ENCODE assay signal across 24 cellular contexts in genomic region chr4:173930329-173930967, GRCh38.
DNase-seq lines count a peak whose midpoint lies in the region; ATAC-seq and TF ChIP-seq lines count a peak whose summit lies in the region.
"Had no signal": no experiment of that assay in that cellular context is flagged by ENCODE, and none has a peak within 500 bp of the region (broad histone marks: within the 10 kb centered on the region; RNA-seq: fewer than 3 reads in every experiment).

No MANE protein-coding gene starts in this region.

- H3K4me3 ChIP-seq in smooth muscle cell = no peak overlapping the region
- no peak overlapping the region for H3K4me3 ChIP-seq in ovary
- no peak overlapping the region for H3K4me3 ChIP-seq in Peyer's patch
- H3K4me3 ChIP-seq: dorsolateral prefrontal cortex, psoas muscle, skin epidermis, uterus had no signal

- TF ChIP-seq CTCF in smooth muscle cell (IDR thresholded peaks at IDR 0.05; ENCODE audit: borderline replicate concordance, insufficient read depth, poor library complexity, severe bottlenecking) (no peak), ovary (IDR thresholded peaks at IDR 0.05) (no peak), Peyer's patch (IDR thresholded peaks at IDR 0.05) (no peak)

- ATAC-seq in HG03135 (IDR thresholded peaks at IDR 0.05; ENCODE audit: unreplicated experiment) = no peak
- ATAC-seq: activated CD8-positive, alpha-beta T cell treated with anti-CD3 and anti-CD28 coated beads, Interleukin-2, amount 10 ng/mL, durations not matched to agents 7 days and 5 days; left cardiac atrium; PC-3; psoas muscle; T-cell had no signal

- DNase-seq in NCI-H1105 (lab: John Stamatoyannopoulos, UW) = peak; percentile 53
- peak; percentile 55 for DNase-seq in NCI-H748 treated with DMSO at 0.1 percent for 48 hours (lab: John Stamatoyannopoulos, UW)
- DNase-seq in epidermal melanocyte (ENCODE audit: insufficient read length, low spot score) = peak; percentile 23
- no peak for DNase-seq in smooth muscle cell (lab: John Stamatoyannopoulos, UW; ENCODE audit: unreplicated experiment)
- DNase-seq in ovary = no peak
- DNase-seq in Peyer's patch = no peak
- DNase-seq: activated CD8-positive, alpha-beta T cell treated with anti-CD3 and anti-CD28 coated beads, Interleukin-2, amount 10 ng/mL, durations not matched to agents 7 days and 5 days; activated gamma-delta T cell; dorsolateral prefrontal cortex; EL; HCEC 1CT; left cardiac atrium; NCI-H1048; NCI-H2171 treated with DMSO at 0.1 percent for 48 hours; NCI-H524 treated with DMSO at 0.1 percent for 48 hours; PC-3; psoas muscle; SHP77 treated with DMSO at 0.1 percent for 48 hours; stimulated activated CD4-positive, alpha-beta T cell treated with anti-CD3 and anti-CD28 coated beads, Interleukin-1b, Interleukin-23, amount 100 ng/mL, for 48 hours; T-cell; uterus had no signal

- no peaks in the 10 kb centered on the region for H3K9me3 ChIP-seq in smooth muscle cell (replicated peaks; ENCODE audit: low read depth)
- H3K9me3 ChIP-seq in ovary = no peaks in the 10 kb centered on the region
- H3K9me3 ChIP-seq in Peyer's patch = no peaks in the 10 kb centered on the region
- H3K9me3 ChIP-seq: psoas muscle, uterus had no signal

- peaks cover 5% of the 10 kb centered on the region for H3F3A ChIP-seq in smooth muscle cell (ENCODE audit: low read depth)

- no peak overlapping the region for H3K9ac ChIP-seq in smooth muscle cell (ENCODE audit: low read depth)

- H3K27me3 ChIP-seq in smooth muscle cell (ENCODE audit: low read depth) (no peaks in the 10 kb centered on the region), ovary (no peaks in the 10 kb centered on the region), Peyer's patch (no peaks in the 10 kb centered on the region)
- H3K27me3 ChIP-seq: uterus had no signal

- no peaks in the 10 kb centered on the region for H3K79me2 ChIP-seq in smooth muscle cell (ENCODE audit: low read depth)

- H3K36me3 ChIP-seq in smooth muscle cell (ENCODE audit: low read depth) (no peaks in the 10 kb centered on the region), ovary (no peaks in the 10 kb centered on the region), Peyer's patch (no peaks in the 10 kb centered on the region)
- H3K36me3 ChIP-seq: uterus had no signal

- H3K4me1 ChIP-seq in smooth muscle cell (ENCODE audit: low read depth) (peaks cover 8% of the 10 kb centered on the region), ovary (ENCODE audit: insufficient read depth) (peaks cover 3% of the 10 kb centered on the region), Peyer's patch (no peaks in the 10 kb centered on the region)
- H3K4me1 ChIP-seq: psoas muscle, uterus had no signal

- H2AFZ ChIP-seq in smooth muscle cell (ENCODE audit: low read depth) = peak overlapping the region; percentile 7

- WGBS in smooth muscle cell (ENCODE audit: low lambda C conversion rate) = 81% methylated on average over 8 of the region's 8 CpGs
- WGBS in ovary, 3 donors = 88 to 90% (median 89%) methylated on average over 8 of the region's 8 CpGs

- H3K27ac ChIP-seq in smooth muscle cell (ENCODE audit: low read depth) (no peak overlapping the region), ovary (no peak overlapping the region), Peyer's patch (no peak overlapping the region)
- H3K27ac ChIP-seq: dorsolateral prefrontal cortex, epithelial cell of prostate, psoas muscle, skin epidermis, uterus had no signal

- H4K20me1 ChIP-seq in smooth muscle cell (ENCODE audit: low read depth) = no peaks in the 10 kb centered on the region

- intact Hi-C loops in ovary (cut with DNase I) = no loop called here

- no peak overlapping the region for H3K4me2 ChIP-seq in smooth muscle cell

- no peak for TF ChIP-seq POLR2A in ovary (IDR thresholded peaks at IDR 0.05)
- TF ChIP-seq POLR2A in Peyer's patch (IDR thresholded peaks at IDR 0.05) = no peak

- no peak for TF ChIP-seq EP300 in ovary (IDR thresholded peaks at IDR 0.05)

Comparison
In these comparisons a context has a peak if more than half of its experiments do, and no peak if none do; other contexts are left out.
1. DNase-seq: peak in NCI-H1105 (single experiment), NCI-H748 treated with DMSO at 0.1 percent for 48 hours (single experiment) and epidermal melanocyte (single experiment); none in smooth muscle cell (single experiment), ovary (0 of 5) and Peyer's patch (0 of 3).